In the genomic region with DNA sequence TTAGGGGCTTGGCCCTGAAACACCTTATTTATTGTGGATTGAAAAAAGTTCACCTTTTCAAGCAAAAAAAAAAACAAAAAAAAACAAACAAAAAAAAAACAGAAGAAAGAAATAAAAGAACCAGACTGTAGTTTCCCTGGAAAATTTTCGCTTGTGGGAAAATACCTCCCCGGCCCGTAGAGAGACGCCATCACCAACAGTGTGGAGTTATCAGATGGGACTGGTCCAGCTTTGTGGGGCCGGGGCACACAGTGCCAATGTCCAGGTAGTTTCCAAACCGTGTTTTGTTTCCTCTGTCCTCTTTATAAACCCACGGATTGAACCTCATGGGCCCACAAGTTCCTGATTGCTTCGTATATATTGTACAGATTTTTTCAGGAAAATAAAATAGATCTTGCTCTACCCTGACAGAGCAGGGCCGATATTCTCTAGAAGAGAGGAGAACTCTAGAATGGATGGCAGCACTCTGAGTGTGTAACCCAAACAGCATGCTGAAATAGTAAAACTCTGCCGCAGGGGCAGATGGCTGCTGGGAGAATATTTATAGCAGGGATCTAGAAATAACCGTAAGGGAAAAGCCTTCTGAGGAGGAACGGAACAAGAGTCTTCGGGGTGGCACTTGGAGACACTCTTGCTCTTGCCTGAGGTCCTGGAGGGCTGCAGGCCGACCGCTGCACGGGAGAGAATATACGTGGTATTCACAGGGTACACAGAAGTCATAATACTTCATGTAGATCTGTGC, we compare ENCODE assay signal across 12 cellular contexts.
DNase-seq lines count a peak whose midpoint lies in the region; ATAC-seq lines count a peak whose summit lies in the region.
"Had no signal": no experiment of that assay in that cellular context is flagged by ENCODE, and none has a peak within 500 bp of the region (broad histone marks: within the 10 kb centered on the region; RNA-seq: fewer than 3 reads in every experiment).

No MANE protein-coding gene starts in this region.

- H3K4me3 Mint-ChIP-seq in T-helper 17 cell, result no peak overlapping the region
- H3K4me3 Mint-ChIP-seq: CD8-positive, alpha-beta memory T cell had no signal

- DNase-seq in DMS 273 (lab: John Stamatoyannopoulos, UW; ENCODE audit: unreplicated experiment), result peak; percentile 7
- no peak for DNase-seq in DMS 273 treated with DMSO at 0.1 percent for 48 hours (lab: John Stamatoyannopoulos, UW)
- DNase-seq in T-helper 17 cell, result no peak
- peak; percentile 63 for DNase-seq in inferior parietal cortex (ENCODE audit: extremely low spot score)
- peak; percentile 25 for DNase-seq in pons (ENCODE audit: low spot score)
- no peak for DNase-seq in activated T-cell treated with anti-CD3 and anti-CD28 coated beads, Interleukin-2, amount 50 U/mL, for 1 hour
- no peak for DNase-seq in NCI-H1105 (lab: John Stamatoyannopoulos, UW)
- no peak for DNase-seq in NCI-H187 treated with DMSO at 0.1 percent for 48 hours (lab: John Stamatoyannopoulos, UW)
- DNase-seq: CD8-positive, alpha-beta memory T cell; PC-9 had no signal

- peaks cover 4% of the 10 kb centered on the region for H3K36me3 Mint-ChIP-seq in T-helper 17 cell (ENCODE audit: low read depth)
- H3K36me3 Mint-ChIP-seq: CD8-positive, alpha-beta memory T cell had no signal

- H3K27ac Mint-ChIP-seq in T-helper 17 cell, result peak overlapping the region; percentile 91

- ATAC-seq in T-helper 17 cell, result no peak
- ATAC-seq: HepG2 had no signal

- peaks cover 3% of the 10 kb centered on the region for H3K4me1 Mint-ChIP-seq in T-helper 17 cell
- H3K4me1 Mint-ChIP-seq: CD8-positive, alpha-beta memory T cell had no signal

- no peaks in the 10 kb centered on the region for H3K9me3 ChIP-seq in T-helper 17 cell (ENCODE audit: control insufficient read depth, low read length, poor library complexity, severe bottlenecking)
- H3K9me3 ChIP-seq: BLaER1 had no signal

- H3K27me3 Mint-ChIP-seq in T-helper 17 cell, result peaks cover 11% of the 10 kb centered on the region

Comparison
In these comparisons a context has a peak if more than half of its experiments do, and no peak if none do; other contexts are left out.
1. DNase-seq: peak in DMS 273 (single experiment), inferior parietal cortex (single experiment) and pons (single experiment); none in DMS 273 treated with DMSO at 0.1 percent for 48 hours (single experiment), T-helper 17 cell (0 of 3), activated T-cell treated with anti-CD3 and anti-CD28 coated beads, Interleukin-2, amount 50 U/mL, for 1 hour (single experiment), NCI-H1105 (single experiment) and NCI-H187 treated with DMSO at 0.1 percent for 48 hours (single experiment).